8 cellular contexts compared by ENCODE assay signal in genomic region chr1:235831148-235831547, GRCh38. TPM values are rescaled to one million over a fixed set of nuclear protein-coding genes. Genes with fewer than 3 reads are reported as not detected.
DNase-seq lines count a peak whose midpoint lies in the region; ATAC-seq and FAIRE-seq lines count a peak whose summit lies in the region.

No MANE protein-coding gene starts in this region.

- H3K4me3 ChIP-seq in right cardiac atrium (ENCODE audit: low read length), result no peak overlapping the region

- ATAC-seq in HG02840 (IDR thresholded peaks at IDR 0.05; ENCODE audit: low FRiP score, unreplicated experiment), result peak; percentile 71
- peak; percentile 55 to 70 for ATAC-seq in right cardiac atrium

- 66% methylated on average over 5 of the region's 5 CpGs for WGBS in right cardiac atrium

- H3K9me3 Mint-ChIP-seq in activated T-cell treated with anti-CD3 and anti-CD28 coated beads, Interleukin-2, amount 50 U/mL, for 24 hours, result no peaks in the 10 kb centered on the region

- H3K27ac Mint-ChIP-seq in activated T-cell treated with anti-CD3 and anti-CD28 coated beads, Interleukin-2, amount 50 U/mL, for 24 hours, result peak overlapping the region; percentile 83

- H3K4me1 ChIP-seq in right cardiac atrium (ENCODE audit: control insufficient read depth, insufficient read depth, low read length), result no peaks in the 10 kb centered on the region

- H3K27me3 Mint-ChIP-seq in activated T-cell treated with anti-CD3 and anti-CD28 coated beads, Interleukin-2, amount 50 U/mL, for 24 hours, result no peaks in the 10 kb centered on the region

- H3K27ac ChIP-seq in right cardiac atrium (ENCODE audit: low read length), result no peak overlapping the region

- DNase-seq in activated T-cell treated with anti-CD3 and anti-CD28 coated beads, Interleukin-2, amount 50 U/mL, for 24 hours, result no peak
- no peak for DNase-seq in activated T-cell treated with anti-CD3 and anti-CD28 coated beads, Interleukin-2, amount 50 U/mL, for 1 hour
- peak; percentile 37 for DNase-seq in RCC 7860 (ENCODE audit: low spot score)
- DNase-seq in right cardiac atrium, result no peak
- no peak for DNase-seq in superior temporal gyrus (ENCODE audit: extremely low spot score)
- DNase-seq in retina, result no peak
- no peak for DNase-seq in NCI-H2196 treated with DMSO at 0.1 percent for 48 hours (lab: John Stamatoyannopoulos, UW; ENCODE audit: unreplicated experiment)

- H3K36me3 Mint-ChIP-seq in activated T-cell treated with anti-CD3 and anti-CD28 coated beads, Interleukin-2, amount 50 U/mL, for 24 hours (ENCODE audit: low read depth), result peaks cover 50% of the 10 kb centered on the region

- intact Hi-C loops in right cardiac atrium (cut with DNase I), result no loop called here

- no peaks in the 10 kb centered on the region for H3K9me3 ChIP-seq in right cardiac atrium (ENCODE audit: control insufficient read depth, low read length)

- peaks cover 11% of the 10 kb centered on the region for H3K4me1 Mint-ChIP-seq in activated T-cell treated with anti-CD3 and anti-CD28 coated beads, Interleukin-2, amount 50 U/mL, for 24 hours (ENCODE audit: low read depth)

- H3K4me3 Mint-ChIP-seq in activated T-cell treated with anti-CD3 and anti-CD28 coated beads, Interleukin-2, amount 50 U/mL, for 24 hours, result no peak overlapping the region

- no peaks in the 10 kb centered on the region for H3K27me3 ChIP-seq in right cardiac atrium (ENCODE audit: control insufficient read depth, insufficient read depth)

- FAIRE-seq in RCC 7860 (lab: Jason Lieb, UNC), result peak; percentile 27

RNA-seq across cellular contexts. Expression of gene LYST, which starts 35.6 kb away (rescaled TPM):
- total RNA-seq in right cardiac atrium, result 10 to 100 TPM; 10.0 to 15.3 (median 12.0) TPM
- polyA plus RNA-seq in right cardiac atrium, result 3.8 TPM
